In the genomic region with DNA sequence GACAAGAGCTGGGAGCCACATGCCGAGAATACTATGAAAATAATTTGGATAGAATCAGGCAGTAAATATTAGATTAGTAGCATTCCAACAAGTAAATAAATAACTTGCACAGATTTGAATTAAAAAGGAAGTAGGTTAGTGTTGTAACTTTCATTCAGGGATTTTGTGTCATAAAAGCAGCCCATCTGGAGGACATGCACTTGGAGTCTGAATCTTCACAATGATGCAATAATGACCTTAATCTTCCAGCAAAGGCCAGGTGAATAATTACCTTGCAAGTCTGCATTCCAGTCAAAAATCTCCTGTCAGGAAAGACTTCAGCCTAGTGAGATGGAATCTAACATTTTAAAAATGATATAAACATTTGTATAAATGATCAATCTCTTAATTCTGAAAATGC, we compare ENCODE assay signal across 33 cellular contexts.
DNase-seq lines count a peak whose midpoint lies in the region; ATAC-seq, FAIRE-seq and TF ChIP-seq lines count a peak whose summit lies in the region.
"Had no signal": no experiment of that assay in that cellular context is flagged by ENCODE, and none has a peak within 500 bp of the region (broad histone marks: within the 10 kb centered on the region; RNA-seq: fewer than 3 reads in every experiment).

No MANE protein-coding gene starts in this region.

- TF ChIP-seq POLR2A in breast epithelium (IDR thresholded peaks at IDR 0.05) (no peak), right lobe of liver (IDR thresholded peaks at IDR 0.05) (no peak)

- TF ChIP-seq CTCF in MCF 10A (IDR thresholded peaks at IDR 0.05; ENCODE audit: unreplicated experiment) (no peak), breast epithelium (IDR thresholded peaks at IDR 0.05) (no peak), foreskin keratinocyte (conservative IDR thresholded peaks at IDR 0.05) (no peak), right lobe of liver (IDR thresholded peaks at IDR 0.05) (no peak)

- BruUV-seq in MCF 10A (replicated peaks; lab: Mats Ljungman, UMichigan), result no TSS peak

- POLR2A ChIA-PET in MCF 10A (lab: Yijun Ruan, JAX), result no interaction called here
- POLR2A ChIA-PET in naive thymus-derived CD4-positive, alpha-beta T cell (lab: Charles Lee), result no interaction called here

- H3K4me1 Mint-ChIP-seq in MCF 10A (ENCODE audit: insufficient read depth, unreplicated experiment), result no peaks in the 10 kb centered on the region
- H3K4me1 Mint-ChIP-seq in naive thymus-derived CD4-positive, alpha-beta T cell, result peaks cover 0 to 5% (median 0%) of the 10 kb centered on the region in 7 donors
- H3K4me1 Mint-ChIP-seq: activated CD4-positive, alpha-beta T cell treated with anti-CD3 and anti-CD28 coated beads for 36 hours; immature natural killer cell; naive B cell; stimulated activated memory B cell treated with anti-CD40 and anti-IgM and Interleukin-4, amounts not matched to agents 10 μg/mL and 1 μg/mL and 100 μg/mL, for 72 hours had no signal

- intact Hi-C loops in MCF 10A (cut with micrococcal nuclease) (no loop called here), breast epithelium (cut with DNase I; ENCODE audit: low total_unique reads) (no loop called here), right lobe of liver (cut with DNase I) (no loop called here)
- intact Hi-C loops in naive thymus-derived CD4-positive, alpha-beta T cell (cut with micrococcal nuclease), result no loop called here

- no peaks in the 10 kb centered on the region for H3K9me3 ChIP-seq in breast epithelium
- no peaks in the 10 kb centered on the region for H3K9me3 ChIP-seq in right lobe of liver
- H3K9me3 ChIP-seq in naive thymus-derived CD4-positive, alpha-beta T cell (ENCODE audit: control insufficient read depth in 2 of 3, low read length in 3 of 3), result no peaks in the 10 kb centered on the region
- H3K9me3 ChIP-seq: gastroesophageal sphincter, MG63, psoas muscle, SJCRH30, transverse colon had no signal

- no peaks in the 10 kb centered on the region for H3K9me3 Mint-ChIP-seq in MCF 10A (ENCODE audit: unreplicated experiment)
- H3K9me3 Mint-ChIP-seq in naive thymus-derived CD4-positive, alpha-beta T cell, result peaks cover 0 to 5% (median 2%) of the 10 kb centered on the region in 11 donors

- H3K36me3 Mint-ChIP-seq in MCF 10A (ENCODE audit: insufficient read depth, unreplicated experiment), result no peaks in the 10 kb centered on the region
- H3K36me3 Mint-ChIP-seq in naive thymus-derived CD4-positive, alpha-beta T cell, result no peaks in the 10 kb centered on the region
- H3K36me3 Mint-ChIP-seq: immature natural killer cell; naive B cell; stimulated activated memory B cell treated with anti-CD40 and anti-IgM and Interleukin-4, amounts not matched to agents 10 μg/mL and 1 μg/mL and 100 μg/mL, for 72 hours had no signal

- peaks cover 11% of the 10 kb centered on the region for H3K27me3 Mint-ChIP-seq in MCF 10A (ENCODE audit: insufficient read depth, unreplicated experiment)
- H3K27me3 Mint-ChIP-seq in naive thymus-derived CD4-positive, alpha-beta T cell, result no peaks in the 10 kb centered on the region
- H3K27me3 Mint-ChIP-seq: activated CD4-positive, alpha-beta T cell treated with anti-CD3 and anti-CD28 coated beads for 36 hours; stimulated activated memory B cell treated with anti-CD40 and anti-IgM and Interleukin-4, amounts not matched to agents 10 μg/mL and 1 μg/mL and 100 μg/mL, for 72 hours had no signal

- no peak overlapping the region for H3K27ac ChIP-seq in breast epithelium
- H3K27ac ChIP-seq in foreskin keratinocyte, result no peak overlapping the region
- peak overlapping the region in 2 of 3 donors; percentile 44 to 58 for H3K27ac ChIP-seq in right lobe of liver
- H3K27ac ChIP-seq in naive thymus-derived CD4-positive, alpha-beta T cell (ENCODE audit: low read depth, low read length), result no peak overlapping the region
- H3K27ac ChIP-seq: gastroesophageal sphincter, psoas muscle, SJCRH30, transverse colon had no signal

- DNase-seq in MCF 10A (ENCODE audit: unreplicated experiment) (peak; percentile 11), breast epithelium (ENCODE audit: low spot score in 2 of 2) (no peak), foreskin keratinocyte (peak; percentile 4 to 52), right lobe of liver (no peak), GM19239 (ENCODE audit: insufficient read length, low spot score) (no peak), NCI-H2029 treated with DMSO at 0.1 percent for 48 hours (lab: John Stamatoyannopoulos, UW) (no peak), hepatic stellate cell (ENCODE audit: low spot score) (no peak)
- no peak for DNase-seq in naive thymus-derived CD4-positive, alpha-beta T cell
- DNase-seq: activated CD4-positive, alpha-beta T cell treated with anti-CD3 and anti-CD28 coated beads for 36 hours; activated CD8-positive, alpha-beta T cell treated with anti-CD3 and anti-CD28 coated beads, Interleukin-2, amount 10 ng/mL, durations not matched to agents 7 days and 5 days; activated naive CD4-positive, alpha-beta T cell treated with anti-CD3 and anti-CD28 coated beads for 36 hours; Calu3; cerebellar nuclear complex; DMS79 treated with DMSO at 0.1 percent for 48 hours; GDM1; HCEC 1CT; hypothalamus; immature natural killer cell; MG63; midbrain; naive B cell; NCI-H1105 treated with DMSO at 0.1 percent for 48 hours; NCI-H1930; NCI-H2227 treated with DMSO at 0.1 percent for 48 hours; NCI-H526; psoas muscle; SJCRH30; SW 1271; transverse colon had no signal

- WGBS in right lobe of liver (ENCODE audit: insufficient coverage, low coverage, low lambda C conversion rate, missing lambda C conversion rate), result 37% methylated on average over 1 of the region's 1 CpG

- ATAC-seq in foreskin keratinocyte (no peak), right lobe of liver (peak; percentile 80 to 96 (median 88))
- no peak for ATAC-seq in naive thymus-derived CD4-positive, alpha-beta T cell
- ATAC-seq: activated CD4-positive, alpha-beta T cell treated with anti-CD3 and anti-CD28 coated beads for 36 hours; activated CD8-positive, alpha-beta T cell treated with anti-CD3 and anti-CD28 coated beads, Interleukin-2, amount 10 ng/mL, durations not matched to agents 7 days and 5 days; gastroesophageal sphincter; K562; Panc1; psoas muscle; stimulated activated memory B cell treated with anti-CD40 and anti-IgM and Interleukin-4, amounts not matched to agents 10 μg/mL and 1 μg/mL and 100 μg/mL, for 72 hours had no signal

- H3K36me3 ChIP-seq in breast epithelium (no peaks in the 10 kb centered on the region), right lobe of liver (no peaks in the 10 kb centered on the region)
- H3K36me3 ChIP-seq in naive thymus-derived CD4-positive, alpha-beta T cell (ENCODE audit: control insufficient read depth in 2 of 3, insufficient read depth in 3 of 3, low read length in 3 of 3), result no peaks in the 10 kb centered on the region
- H3K36me3 ChIP-seq: gastroesophageal sphincter, MG63, SJCRH30, transverse colon had no signal

- no peak overlapping the region for H3K27ac Mint-ChIP-seq in MCF 10A (ENCODE audit: low read depth, unreplicated experiment)
- H3K27ac Mint-ChIP-seq in naive thymus-derived CD4-positive, alpha-beta T cell, result no peak overlapping the region
- H3K27ac Mint-ChIP-seq: activated CD4-positive, alpha-beta T cell treated with anti-CD3 and anti-CD28 coated beads for 36 hours; activated CD8-positive, alpha-beta T cell treated with anti-CD3 and anti-CD28 coated beads, Interleukin-2, amount 10 ng/mL, durations not matched to agents 7 days and 5 days; activated naive CD4-positive, alpha-beta T cell treated with anti-CD3 and anti-CD28 coated beads for 36 hours; immature natural killer cell; stimulated activated memory B cell treated with anti-CD40 and anti-IgM and Interleukin-4, amounts not matched to agents 10 μg/mL and 1 μg/mL and 100 μg/mL, for 72 hours had no signal

- no peak for FAIRE-seq in GM19239 (lab: Jason Lieb, UNC)
- FAIRE-seq: K562 had no signal

- no peaks in the 10 kb centered on the region for H3K4me1 ChIP-seq in breast epithelium
- no peaks in the 10 kb centered on the region for H3K4me1 ChIP-seq in foreskin keratinocyte
- peaks cover 0 to 36% (median 7%) of the 10 kb centered on the region in 4 donors for H3K4me1 ChIP-seq in right lobe of liver
- no peaks in the 10 kb centered on the region for H3K4me1 ChIP-seq in naive thymus-derived CD4-positive, alpha-beta T cell (ENCODE audit: control insufficient read depth in 2 of 2, insufficient read depth in 2 of 2, low read length in 2 of 2)
- H3K4me1 ChIP-seq: gastroesophageal sphincter, psoas muscle, SJCRH30, transverse colon had no signal

- no peak overlapping the region for H3K4me3 ChIP-seq in breast epithelium
- H3K4me3 ChIP-seq in right lobe of liver, result no peak overlapping the region
- no peak overlapping the region for H3K4me3 ChIP-seq in naive thymus-derived CD4-positive, alpha-beta T cell (ENCODE audit: low read length)
- H3K4me3 ChIP-seq: gastroesophageal sphincter, K562, MG63, psoas muscle, SJCRH30, transverse colon had no signal

- H3K27me3 ChIP-seq in breast epithelium, result no peaks in the 10 kb centered on the region
- H3K27me3 ChIP-seq in foreskin keratinocyte, result no peaks in the 10 kb centered on the region
- no peaks in the 10 kb centered on the region for H3K27me3 ChIP-seq in right lobe of liver
- H3K27me3 ChIP-seq in naive thymus-derived CD4-positive, alpha-beta T cell (ENCODE audit: control insufficient read depth in 2 of 2, insufficient read depth in 2 of 2, low read length in 2 of 2), result no peaks in the 10 kb centered on the region
- H3K27me3 ChIP-seq: gastroesophageal sphincter, MG63, transverse colon had no signal

- CTCF ChIA-PET in MCF 10A (lab: Yijun Ruan, JAX), result no interaction called here
- CTCF ChIA-PET in naive thymus-derived CD4-positive, alpha-beta T cell (lab: Charles Lee), result no interaction called here

- no peak overlapping the region for H3K4me3 Mint-ChIP-seq in MCF 10A (ENCODE audit: unreplicated experiment)
- H3K4me3 Mint-ChIP-seq in naive thymus-derived CD4-positive, alpha-beta T cell, result no peak overlapping the region
- H3K4me3 Mint-ChIP-seq: activated CD4-positive, alpha-beta T cell treated with anti-CD3 and anti-CD28 coated beads for 36 hours; activated CD8-positive, alpha-beta T cell treated with anti-CD3 and anti-CD28 coated beads, Interleukin-2, amount 10 ng/mL, durations not matched to agents 7 days and 5 days; activated naive CD4-positive, alpha-beta T cell treated with anti-CD3 and anti-CD28 coated beads for 36 hours; immature natural killer cell; naive B cell; stimulated activated memory B cell treated with anti-CD40 and anti-IgM and Interleukin-4, amounts not matched to agents 10 μg/mL and 1 μg/mL and 100 μg/mL, for 72 hours had no signal

Comparison
In these comparisons a context has a peak if more than half of its experiments do, and no peak if none do; other contexts are left out.
1. DNase-seq: peak in MCF 10A (single experiment) and foreskin keratinocyte (2 of 2); none in breast epithelium (0 of 2), right lobe of liver (0 of 3), GM19239 (single experiment), naive thymus-derived CD4-positive, alpha-beta T cell (0 of 9), NCI-H2029 treated with DMSO at 0.1 percent for 48 hours (single experiment) and hepatic stellate cell (single experiment).
2. H3K27ac ChIP-seq: peak in right lobe of liver (2 of 3); none in breast epithelium (0 of 2), foreskin keratinocyte (single experiment) and naive thymus-derived CD4-positive, alpha-beta T cell (single experiment).
3. ATAC-seq: peak in right lobe of liver (4 of 4); none in foreskin keratinocyte (single experiment) and naive thymus-derived CD4-positive, alpha-beta T cell (single experiment).